22 cellular contexts compared by ENCODE assay signal in genomic region chr15:43702701-43703433, GRCh38. TPM values are rescaled to one million over a fixed set of nuclear protein-coding genes. Genes with fewer than 3 reads are reported as not detected.
DNase-seq lines count a peak whose midpoint lies in the region; ATAC-seq, FAIRE-seq and TF ChIP-seq lines count a peak whose summit lies in the region.
"Had no signal": no experiment of that assay in that cellular context is flagged by ENCODE, and none has a peak within 500 bp of the region (broad histone marks: within the 10 kb centered on the region; RNA-seq: fewer than 3 reads in every experiment).

No MANE protein-coding gene starts in this region.

- no peaks in the 10 kb centered on the region for H3K9me3 ChIP-seq in A549
- no peaks in the 10 kb centered on the region for H3K9me3 ChIP-seq in H9 (ENCODE audit: control insufficient read depth, low read depth, low read length)
- no peaks in the 10 kb centered on the region for H3K9me3 ChIP-seq in K562 (replicated peaks; ENCODE audit: control insufficient read depth, insufficient read depth, low read depth, low read length)
- H3K9me3 ChIP-seq in tibial artery = no peaks in the 10 kb centered on the region
- no peaks in the 10 kb centered on the region for H3K9me3 ChIP-seq in A673 (ENCODE audit: low read depth, low read length, poor library complexity, severe bottlenecking)
- H3K9me3 ChIP-seq: BE2C had no signal

- H3T11ph ChIP-seq in H9 (ENCODE audit: low read length) = no peak overlapping the region

- H3K56ac ChIP-seq in H9 (ENCODE audit: insufficient read length, low read depth, low read length) = no peak overlapping the region

- H3K79me2 ChIP-seq in H9 (ENCODE audit: insufficient read depth, low read length) (no peaks in the 10 kb centered on the region; the same call in 1 of the 2 replicates), K562 (ENCODE audit: control insufficient read depth, insufficient read depth, low read length) (no peaks in the 10 kb centered on the region)

- TF ChIP-seq EP300 in A549 (IDR thresholded peaks at IDR 0.05) (no peak), K562 (IDR thresholded peaks at IDR 0.05; ENCODE audit: low read length) (no peak)

- H4K8ac ChIP-seq in H9 (replicated peaks; ENCODE audit: insufficient read length, low read depth, low read length) = no peak overlapping the region

- no peak overlapping the region for H3K18ac ChIP-seq in H9 (ENCODE audit: insufficient read length, low read depth, low read length)

- H3K79me1 ChIP-seq in H9 (ENCODE audit: insufficient read depth, low read depth, low read length, poor library complexity, severe bottlenecking) = no peaks in the 10 kb centered on the region

- 17% methylated on average over 7 of the region's 8 CpGs for WGBS in A549 (ENCODE audit: missing lambda C conversion rate)
- no CpG with 5 or more reads among the region's 8 CpGs for WGBS in H9 (ENCODE audit: extremely low coverage, insufficient read length, low lambda C conversion rate)
- WGBS in K562 (ENCODE audit: insufficient coverage, low coverage, missing lambda C conversion rate) = under 1% methylated on average over 8 of the region's 8 CpGs

- CTCF ChIA-PET in A549 (lab: Yijun Ruan, JAX) = interaction anchor here (0.5 kb wide), 1 partner anchor 1392 kb away, joined by 4 read pairs; no protein-coding TSS in a partner anchor
- CTCF ChIA-PET in K562 (lab: Yijun Ruan, JAX; ENCODE audit: low intra/inter-chr PET ratio) = no interaction called here
- CTCF ChIA-PET in A673 (lab: Charles Lee) = no interaction called here

- peaks cover 8 to 21% (median 10%) of the 10 kb centered on the region in 3 experiments; a peak in 6 of 7 replicates for H3K36me3 Mint-ChIP-seq in H9 (ENCODE audit: insufficient read depth in 1 of 3, low read depth in 3 of 3)
- no peaks in the 10 kb centered on the region for H3K36me3 Mint-ChIP-seq in chondrocyte (ENCODE audit: low read depth)
- H3K36me3 Mint-ChIP-seq: CD4-positive, alpha-beta memory T cell; IgD-negative memory B cell had no signal

- POLR2A ChIA-PET in A549 (lab: Yijun Ruan, JAX) = no interaction called here
- POLR2A ChIA-PET in K562 (lab: Yijun Ruan, JAX) = interaction anchor here (0.6 kb wide), 1 partner anchor 19 kb away, joined by 4 read pairs; no protein-coding TSS in a partner anchor
- POLR2A ChIA-PET in A673 (lab: Charles Lee; ENCODE audit: low non-redundant PET) = no interaction called here

- H3K4ac ChIP-seq in H9 (ENCODE audit: low read depth, low read length) = no peak overlapping the region

- no peak overlapping the region for H2AK5ac ChIP-seq in H9 (ENCODE audit: insufficient read length, low read length)

- H3K27me3 ChIP-seq in H9 (ENCODE audit: insufficient read depth, low read length) (no peaks in the 10 kb centered on the region), K562 (ENCODE audit: control insufficient read depth in 2 of 2, insufficient read depth in 2 of 2, low read length in 2 of 2) (peaks cover 2 to 4% of the 10 kb centered on the region in 2 experiments; a peak in 2 of 5 replicates), tibial artery (no peaks in the 10 kb centered on the region), A673 (replicated peaks; ENCODE audit: insufficient read depth, low read depth, low read length, poor library complexity) (peaks cover 3% of the 10 kb centered on the region)
- H3K27me3 ChIP-seq: BE2C had no signal

- no peak overlapping the region for H2BK12ac ChIP-seq in H9 (ENCODE audit: insufficient read length, low read depth, low read length)

- no peak overlapping the region for H2BK20ac ChIP-seq in H9 (ENCODE audit: low read depth, low read length, poor library complexity, severe bottlenecking)

- H3K4me3 Mint-ChIP-seq in H9 = no peak overlapping the region; a peak in 1 of 5 replicates
- H3K4me3 Mint-ChIP-seq in chondrocyte (ENCODE audit: unreplicated experiment) = no peak overlapping the region
- H3K4me3 Mint-ChIP-seq: CD4-positive, alpha-beta memory T cell; GM23338; IgD-negative memory B cell had no signal

- TF ChIP-seq CTCF in A549 (IDR thresholded peaks at IDR 0.05) = no peak
- TF ChIP-seq CTCF in H9 (conservative IDR thresholded peaks at IDR 0.05) = no peak
- no peak for TF ChIP-seq CTCF in K562 (IDR thresholded peaks at IDR 0.05 in 2 of 3, conservative IDR thresholded peaks at IDR 0.05 in 1 of 3; ENCODE audit: insufficient read depth in 2 of 3, low read depth in 1 of 3, low read length in 3 of 3)
- no peak for TF ChIP-seq CTCF in chondrocyte (IDR thresholded peaks at IDR 0.05)
- no peak for TF ChIP-seq CTCF in tibial artery (IDR thresholded peaks at IDR 0.05)
- TF ChIP-seq CTCF in A673 (conservative IDR thresholded peaks at IDR 0.05; ENCODE audit: low read depth, low read length) = no peak

- H4K91ac ChIP-seq in H9 (ENCODE audit: insufficient read length, low read depth, low read length) = no peak overlapping the region

- TF ChIP-seq RAD21 in A549 (conservative IDR thresholded peaks at IDR 0.05 in 1 of 2, IDR thresholded peaks at IDR 0.05 in 1 of 2) (no peak), K562 (CRISPR knock-in tag; conservative IDR thresholded peaks at IDR 0.05 in 1 of 2, IDR thresholded peaks at IDR 0.05 in 1 of 2) (no peak)

- H3K27me3 Mint-ChIP-seq in H9 (ENCODE audit: low read depth) = no peaks in the 10 kb centered on the region
- peaks cover 27% of the 10 kb centered on the region for H3K27me3 Mint-ChIP-seq in chondrocyte (ENCODE audit: low read depth)

- H2BK5ac ChIP-seq in H9 (ENCODE audit: insufficient read length, low read length) = no peak overlapping the region

- intact Hi-C loops in K562 (cut with micrococcal nuclease) = no loop called here
- intact Hi-C loops in tibial artery (cut with DNase I; ENCODE audit: low total_unique reads) = no loop called here
- intact Hi-C loops in A673 (cut with micrococcal nuclease; ENCODE audit: unreplicated experiment) = no loop called here

- FAIRE-seq in A549 (lab: Jason Lieb, UNC) (no peak), K562 (lab: Jason Lieb, UNC) (no peak)
- FAIRE-seq: D721Med, GM12892 had no signal

- H3K27ac ChIP-seq in A549 = no peak overlapping the region
- no peak overlapping the region for H3K27ac ChIP-seq in H9 (ENCODE audit: insufficient read length, low read depth, low read length)
- no peak overlapping the region for H3K27ac ChIP-seq in K562 (ENCODE audit: extremely low read depth, low read depth, low read length)
- H3K27ac ChIP-seq in tibial artery = no peak overlapping the region
- H3K27ac ChIP-seq in A673 (ENCODE audit: low read depth, low read length, poor library complexity, severe bottlenecking) = no peak overlapping the region
- H3K27ac ChIP-seq: C4-2B, KMS-11 had no signal

- H3K4me3 ChIP-seq in A549 (no peak overlapping the region), K562 (no peak overlapping the region), tibial artery (no peak overlapping the region), A673 (ENCODE audit: low read depth, low read length, poor library complexity, severe bottlenecking) (no peak overlapping the region)
- H3K4me3 ChIP-seq: GM23338 had no signal

- H2AFZ ChIP-seq in H9 (ENCODE audit: low read length) = no peak overlapping the region
- H2AFZ ChIP-seq in K562 (ENCODE audit: low read depth, low read length) = no peak overlapping the region
- H2AFZ ChIP-seq: GM23338 had no signal

- DNase-seq in A549 (ENCODE audit: low read depth in 1 of 2, low spot score in 1 of 2) = no peak
- peak; percentile 8 for DNase-seq in H9
- no peak for DNase-seq in K562 (ENCODE audit: extremely low read depth in 1 of 4, low spot score in 3 of 4)
- peak; percentile 3 for DNase-seq in pons (ENCODE audit: low spot score)
- no peak for DNase-seq in chondrocyte (ENCODE audit: low spot score)
- no peak for DNase-seq in tibial artery
- DNase-seq in A673 (ENCODE audit: low spot score) = no peak
- DNase-seq: BE2C; CD4-positive, alpha-beta memory T cell; DMS153; DMS79 treated with DMSO at 0.1 percent for 48 hours; EL; GDM1; H7 had no signal

- H3K36me3 ChIP-seq in K562 (ENCODE audit: control insufficient read depth, insufficient read depth, low read length) (no peaks in the 10 kb centered on the region), tibial artery (no peaks in the 10 kb centered on the region), A673 (ENCODE audit: insufficient read depth, low read length, poor library complexity, severe bottlenecking) (no peaks in the 10 kb centered on the region)
- H3K36me3 ChIP-seq: BE2C had no signal

- H3K23ac ChIP-seq in H9 (ENCODE audit: insufficient read length, low read depth, low read length) = no peak overlapping the region

- no peak overlapping the region for H3K4me2 ChIP-seq in A549
- H3K4me2 ChIP-seq in H9 (ENCODE audit: insufficient read depth, insufficient read length, low read length) = no peak overlapping the region
- H3K4me2 ChIP-seq in K562 (ENCODE audit: insufficient read depth, low read length) = no peak overlapping the region
- H3K4me2 ChIP-seq: GM23338, KMS-11 had no signal

- H3K14ac ChIP-seq in H9 (ENCODE audit: insufficient read depth, low read length) = no peak overlapping the region

- TF ChIP-seq POLR2A in A549 (IDR thresholded peaks at IDR 0.05; ENCODE audit: low read length) = no peak
- TF ChIP-seq POLR2A in K562 (conservative IDR thresholded peaks at IDR 0.05) = no peak

- H2BK15ac ChIP-seq in H9 (ENCODE audit: low read depth, low read length) = no peak overlapping the region

- H2BK120ac ChIP-seq in H9 (ENCODE audit: low read depth, low read length, poor library complexity, severe bottlenecking) = no peak overlapping the region

- in situ Hi-C loops in K562 (cut with MboI) = loop anchor here (5.0 kb wide), 1 partner anchor 101 kb away; no protein-coding TSS in a partner anchor

- ATAC-seq in A549 = no peak
- ATAC-seq in K562 = no peak
- ATAC-seq: GM23338 had no signal

- H3K4me1 ChIP-seq in A549 (no peaks in the 10 kb centered on the region), H9 (ENCODE audit: insufficient read depth, low read length) (no peaks in the 10 kb centered on the region), K562 (replicated peaks in 1 of 2; ENCODE audit: control insufficient read depth in 2 of 2, insufficient read depth in 2 of 2, low read length in 2 of 2) (no peaks in the 10 kb centered on the region), tibial artery (no peaks in the 10 kb centered on the region), A673 (ENCODE audit: insufficient read depth, low read length, poor library complexity, severe bottlenecking) (no peaks in the 10 kb centered on the region)
- H3K4me1 ChIP-seq: BE2C had no signal

- H3K23me2 ChIP-seq in H9 (ENCODE audit: insufficient read length, low read depth, low read length, poor library complexity, severe bottlenecking) = no peaks in the 10 kb centered on the region

- no peak overlapping the region for H3K9ac ChIP-seq in H9 (ENCODE audit: extremely low read depth, insufficient read length, low read length)
- H3K9ac ChIP-seq in K562 (ENCODE audit: insufficient read depth in 1 of 2, low read depth in 2 of 2, low read length in 2 of 2) = no peak overlapping the region
- H3K9ac ChIP-seq: KMS-11 had no signal

- H3K27ac Mint-ChIP-seq in H9 (no peak overlapping the region), chondrocyte (ENCODE audit: unreplicated experiment) (no peak overlapping the region)
- H3K27ac Mint-ChIP-seq: CD4-positive, alpha-beta memory T cell; GM23338; IgD-negative memory B cell had no signal

- H3K9me1 ChIP-seq in K562 (ENCODE audit: control insufficient read depth, insufficient read depth, low read length) = no peaks in the 10 kb centered on the region

- H4K20me1 ChIP-seq in H9 (ENCODE audit: control insufficient read depth, insufficient read depth, insufficient read length) = no peaks in the 10 kb centered on the region
- no peaks in the 10 kb centered on the region for H4K20me1 ChIP-seq in K562 (replicated peaks; ENCODE audit: control insufficient read depth, insufficient read depth, low read length)

- H4K5ac ChIP-seq in H9 (ENCODE audit: insufficient read length, low read depth, low read length) = no peak overlapping the region

- H3K9me3 Mint-ChIP-seq in H9 (no peaks in the 10 kb centered on the region), chondrocyte (ENCODE audit: low read depth) (no peaks in the 10 kb centered on the region)
- H3K9me3 Mint-ChIP-seq: CD4-positive, alpha-beta memory T cell; GM23338; IgD-negative memory B cell had no signal

- no TSS peak for BruUV-seq in K562 (replicated peaks; lab: Mats Ljungman, UMichigan)
- BruUV-seq in A673 (replicated peaks; lab: Mats Ljungman, UMichigan) = no TSS peak

- H3K4me1 Mint-ChIP-seq in H9 (no peaks in the 10 kb centered on the region), chondrocyte (ENCODE audit: low read depth) (no peaks in the 10 kb centered on the region)
- H3K4me1 Mint-ChIP-seq: CD4-positive, alpha-beta memory T cell; GM23338; IgD-negative memory B cell had no signal

RNA-seq across cellular contexts. Expression of gene CKMT1A, which starts 9.2 kb away (rescaled TPM):
- polyA plus RNA-seq in A549 (2011; rRNA removed) (3.0 and 3.7 TPM in 2 replicates), A549 (2017; fragmentation: RNase III; extraction: RNeasy Plus Mini Kit Qiagen cat#74134 plus additional on column Dnase treatment) (1.5 to 2.9 TPM (median 1.6 TPM) in 3 replicates), K562 (2011; rRNA removed) (3.7 and 8.7 TPM in 2 replicates), K562 (2014; fragmentation: Illumina TruSeq; extraction: Trizol) (7.8 and 10.7 TPM in 2 replicates), K562 (2014; fragmentation: Nextera tagmentation; extraction: Ambion mirVana) (10 to 100 TPM in 1 of 2 experiments, 1 to 10 TPM in 1; 4.8 to 13.5 TPM), K562 (2014; rRNA removed) (7.7 and 9.7 TPM in 2 replicates)
- 1.9 and 4.8 TPM in 2 replicates for polyA plus RNA-seq in A549 (2012; cell fraction: cytosol; rRNA removed)
- 4.7 and 6.5 TPM in 2 replicates for polyA plus RNA-seq in A549 (2012; cell fraction: nucleus; rRNA removed)
- polyA minus RNA-seq in A549 (2011; rRNA and poly(A)+ RNA removed) = 5.5 and 8.9 TPM in 2 replicates
- total RNA-seq in H9 (2021) (35.5 and 38.4 TPM in 2 replicates), K562 (2014; rRNA removed) (4.9 and 8.4 TPM in 2 replicates), K562 (2014; rRNA removed; fragmentation: Illumina TruSeq; extraction: Trizol) (2.6 and 4.6 TPM in 2 replicates), K562 (2015; rRNA removed; fragmentation: Illumina TruSeq; extraction: Trizol) (3.0 and 3.6 TPM in 2 replicates), K562 (2021) (8.3 and 8.4 TPM in 2 replicates), chondrocyte (not detected in 3 replicates), A673 (2021) (0.41 TPM in 1 of 2 replicates, not detected in the other)
- total RNA-seq in K562 (2011; cell fraction: chromatin; rRNA removed; ENCODE audit: low replicate concordance) = 6.2 and 6.8 TPM in 2 replicates
- total RNA-seq in K562 (2011; cell fraction: nucleolus; rRNA removed) = 2.4 and 3.3 TPM in 2 replicates
- 3.1 and 5.0 TPM in 2 replicates for total RNA-seq in K562 (2011; cell fraction: nucleoplasm; rRNA removed)
- polyA plus RNA-seq in K562 (2011; cell fraction: cytosol; rRNA removed) = 3.8 and 9.1 TPM in 2 replicates
- polyA plus RNA-seq in K562 (2011; cell fraction: nucleus; rRNA removed) = 5.3 and 21.9 TPM in 2 replicates
- polyA plus RNA-seq in K562 (2012) = 1.7 and 7.8 TPM in 2 replicates
- 4.2 and 14.6 TPM in 2 replicates for polyA minus RNA-seq in K562 (2011; rRNA and poly(A)+ RNA removed)
- 7.6 TPM in 1 of 2 replicates, not detected in the other for polyA minus RNA-seq in K562 (2011; cell fraction: cytosol; rRNA and poly(A)+ RNA removed)
- polyA minus RNA-seq in K562 (2011; cell fraction: nucleus; rRNA and poly(A)+ RNA removed) = 1.9 and 2.7 TPM in 2 replicates
- total RNA-seq: A172; CD4-positive, alpha-beta memory T cell had no signal
- polyA plus RNA-seq: AG04450; CD4-positive, alpha-beta memory T cell; IgD-negative memory B cell had no signal

RNA-seq across cellular contexts. Expression of gene PDIA3, which starts 43.4 kb away (rescaled TPM):
- polyA plus RNA-seq in A549 (2011; rRNA removed) (196 and 208 TPM in 2 replicates), A549 (2017; fragmentation: RNase III; extraction: RNeasy Plus Mini Kit Qiagen cat#74134 plus additional on column Dnase treatment) (249 to 257 TPM (median 257 TPM) in 3 replicates), K562 (2011; rRNA removed) (130 and 161 TPM in 2 replicates), K562 (2014; fragmentation: Illumina TruSeq; extraction: Trizol) (291 and 386 TPM in 2 replicates), K562 (2014; fragmentation: Nextera tagmentation; extraction: Ambion mirVana) (10 to 100 TPM; 13.5 to 40.8 TPM), K562 (2014; rRNA removed) (137 and 149 TPM in 2 replicates)
- 54.9 and 69.2 TPM in 2 replicates for polyA plus RNA-seq in A549 (2012; cell fraction: cytosol; rRNA removed)
- polyA plus RNA-seq in A549 (2012; cell fraction: nucleus; rRNA removed) = 61.4 and 81.6 TPM in 2 replicates
- 20.2 and 23.4 TPM in 2 replicates for polyA minus RNA-seq in A549 (2011; rRNA and poly(A)+ RNA removed)
- total RNA-seq in H9 (2021) (524 and 536 TPM in 2 replicates), K562 (2014; rRNA removed) (76.6 and 83.8 TPM in 2 replicates), K562 (2014; rRNA removed; fragmentation: Illumina TruSeq; extraction: Trizol) (226 and 263 TPM in 2 replicates), K562 (2015; rRNA removed; fragmentation: Illumina TruSeq; extraction: Trizol) (226 and 243 TPM in 2 replicates), K562 (2021) (292 and 308 TPM in 2 replicates), chondrocyte (532 to 1,033 TPM (median 544 TPM) in 3 replicates), A673 (2021) (421 and 430 TPM in 2 replicates)
- total RNA-seq in K562 (2011; cell fraction: chromatin; rRNA removed; ENCODE audit: low replicate concordance) = 96.5 and 219 TPM in 2 replicates
- total RNA-seq in K562 (2011; cell fraction: nucleolus; rRNA removed) = 94.5 and 105 TPM in 2 replicates
- total RNA-seq in K562 (2011; cell fraction: nucleoplasm; rRNA removed) = 188 and 211 TPM in 2 replicates
- 27.8 and 43.8 TPM in 2 replicates for polyA plus RNA-seq in K562 (2011; cell fraction: cytosol; rRNA removed)
- polyA plus RNA-seq in K562 (2011; cell fraction: nucleus; rRNA removed) = 55.4 and 65.2 TPM in 2 replicates
- 311 and 474 TPM in 2 replicates for polyA plus RNA-seq in K562 (2012)
- 43.8 and 67.2 TPM in 2 replicates for polyA minus RNA-seq in K562 (2011; rRNA and poly(A)+ RNA removed)
- 47.6 and 85.4 TPM in 2 replicates for polyA minus RNA-seq in K562 (2011; cell fraction: cytosol; rRNA and poly(A)+ RNA removed)
- polyA minus RNA-seq in K562 (2011; cell fraction: nucleus; rRNA and poly(A)+ RNA removed) = 19.5 and 36.5 TPM in 2 replicates

RNA-seq across cellular contexts. Expression of gene CATSPER2, which starts 54.2 kb away (rescaled TPM):
- polyA plus RNA-seq in A549 (2011; rRNA removed) = 2.0 and 2.7 TPM in 2 replicates
- 0.54 and 1.0 TPM in 2 replicates for polyA plus RNA-seq in A549 (2012; cell fraction: cytosol; rRNA removed)
- polyA plus RNA-seq in A549 (2012; cell fraction: nucleus; rRNA removed) = 3.6 and 3.9 TPM in 2 replicates
- 1.2 to 2.0 TPM (median 1.2 TPM) in 3 replicates for polyA plus RNA-seq in A549 (2017; fragmentation: RNase III; extraction: RNeasy Plus Mini Kit Qiagen cat#74134 plus additional on column Dnase treatment)
- 1.9 and 3.2 TPM in 2 replicates for polyA minus RNA-seq in A549 (2011; rRNA and poly(A)+ RNA removed)
- total RNA-seq in H9 (2021) = 1.6 and 4.6 TPM in 2 replicates
- 41.5 and 47.7 TPM in 2 replicates for total RNA-seq in K562 (2011; cell fraction: chromatin; rRNA removed; ENCODE audit: low replicate concordance)
- total RNA-seq in K562 (2011; cell fraction: nucleolus; rRNA removed) = 13.8 and 19.7 TPM in 2 replicates
- total RNA-seq in K562 (2011; cell fraction: nucleoplasm; rRNA removed) = 19.4 and 37.8 TPM in 2 replicates
- 0.59 and 1.4 TPM in 2 replicates for total RNA-seq in K562 (2014; rRNA removed)
- total RNA-seq in K562 (2014; rRNA removed; fragmentation: Illumina TruSeq; extraction: Trizol) = 3.7 and 5.2 TPM in 2 replicates
- total RNA-seq in K562 (2015; rRNA removed; fragmentation: Illumina TruSeq; extraction: Trizol) = 2.7 and 4.1 TPM in 2 replicates
- total RNA-seq in K562 (2021) = 3.7 and 3.8 TPM in 2 replicates
- 6.2 and 11.5 TPM in 2 replicates for polyA plus RNA-seq in K562 (2011; rRNA removed)
- polyA plus RNA-seq in K562 (2011; cell fraction: cytosol; rRNA removed) = 1.6 and 4.9 TPM in 2 replicates
- 23.3 and 45.4 TPM in 2 replicates for polyA plus RNA-seq in K562 (2011; cell fraction: nucleus; rRNA removed)
- polyA plus RNA-seq in K562 (2012) = 4.5 and 6.7 TPM in 2 replicates
- 3.7 and 4.3 TPM in 2 replicates for polyA plus RNA-seq in K562 (2014; fragmentation: Illumina TruSeq; extraction: Trizol)
- polyA plus RNA-seq in K562 (2014; fragmentation: Nextera tagmentation; extraction: Ambion mirVana) = 1 to 10 TPM; 1.0 to 1.8 TPM
- polyA plus RNA-seq in K562 (2014; rRNA removed) = 4.9 and 8.5 TPM in 2 replicates
- 7.9 and 10.8 TPM in 2 replicates for polyA minus RNA-seq in K562 (2011; rRNA and poly(A)+ RNA removed)
- polyA minus RNA-seq in K562 (2011; cell fraction: cytosol; rRNA and poly(A)+ RNA removed) = not detected in 2 replicates
- polyA minus RNA-seq in K562 (2011; cell fraction: nucleus; rRNA and poly(A)+ RNA removed) = 7.6 and 10.9 TPM in 2 replicates
- 1.6 to 3.6 TPM (median 3.1 TPM) in 3 replicates for total RNA-seq in chondrocyte
- 2.2 and 2.9 TPM in 2 replicates for total RNA-seq in A673 (2021)

Comparison
In these comparisons a context has a peak if more than half of its experiments do, and no peak if none do; other contexts are left out.
1. DNase-seq: peak in H9 (single experiment) and pons (single experiment); none in A549 (0 of 2), K562 (0 of 4), chondrocyte (single experiment), tibial artery (0 of 2) and A673 (single experiment).
2. Of the 35 proteins assayed by ChIP-seq in both K562 and A549: peak only in K562: none; only in A549: none; in both: MAFK; in neither: 34.